ENCODE assay signal across 14 cellular contexts in the genomic region with DNA sequence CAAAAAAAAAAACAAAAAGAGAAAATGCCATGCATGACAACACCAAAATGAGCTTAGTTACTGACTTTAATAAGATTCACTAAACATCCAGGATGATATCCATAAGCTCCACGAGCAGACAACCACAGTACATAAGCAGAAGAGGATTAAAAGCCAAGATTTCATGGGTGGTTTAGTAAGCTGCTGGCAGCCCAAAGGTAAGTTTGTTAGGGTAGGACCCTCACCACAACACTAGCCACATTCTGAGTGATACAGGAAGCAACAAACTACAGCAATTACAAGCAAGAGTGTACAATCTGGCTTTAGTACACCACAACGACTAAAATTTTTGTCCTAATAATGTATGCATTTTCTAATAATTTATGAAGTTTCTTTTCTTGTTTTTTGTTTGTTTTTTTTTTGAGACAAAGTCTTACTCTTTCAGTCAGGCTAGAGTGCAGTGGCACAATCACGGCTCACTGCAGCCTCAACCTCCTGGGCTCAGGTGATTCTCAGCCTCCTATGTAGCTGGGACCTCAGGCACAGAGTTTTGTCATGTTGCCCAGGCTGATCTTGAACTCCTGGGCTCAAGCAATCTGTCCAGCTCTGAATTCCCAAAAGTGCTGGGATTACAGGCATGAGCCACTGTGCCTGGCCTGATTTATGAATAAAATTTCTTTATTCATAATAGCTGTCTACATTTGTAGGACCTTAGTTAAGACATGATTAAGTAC.
DNase-seq lines count a peak whose midpoint lies in the region; ATAC-seq lines count a peak whose summit lies in the region.
"Had no signal": no experiment of that assay in that cellular context is flagged by ENCODE, and none has a peak within 500 bp of the region (broad histone marks: within the 10 kb centered on the region; RNA-seq: fewer than 3 reads in every experiment).

No MANE protein-coding gene starts in this region.

- DNase-seq in activated CD8-positive, alpha-beta memory T cell treated with anti-CD3 and anti-CD28 coated beads, Interleukin-2, amount 10 ng/mL, durations not matched to agents 7 days and 5 days: peak; percentile 68
- no peak for DNase-seq in activated CD8-positive, alpha-beta memory T cell treated with anti-CD3 and anti-CD28 coated beads, Interleukin-2, amount 50 U/mL, for 48 hours
- DNase-seq in MV-4-11 (lab: John Stamatoyannopoulos, UW): peak; percentile 16
- no peak for DNase-seq in activated naive CD8-positive, alpha-beta T cell treated with anti-CD3 and anti-CD28 coated beads, Interleukin-2, amount 50 U/mL, for 24 hours
- DNase-seq in stimulated activated naive CD8-positive, alpha-beta T cell treated with anti-CD3 and anti-CD28 coated beads, Interleukin-15, Interleukin-2, amounts not matched to agents 100 U/mL and 50 U/mL, for 24 hours: no peak
- no peak for DNase-seq in H4 (ENCODE audit: low spot score)
- no peak for DNase-seq in GDM1 (lab: John Stamatoyannopoulos, UW)
- DNase-seq in hepatic stellate cell (ENCODE audit: low spot score): no peak
- DNase-seq: DMS79 treated with DMSO at 0.1 percent for 48 hours, GOT3, KG1, NCI-H1092 treated with DMSO at 0.1 percent for 48 hours, NCI-H1694 treated with DMSO at 0.1 percent for 48 hours, SHP77 treated with DMSO at 0.1 percent for 48 hours had no signal

- CTCF ChIA-PET in activated CD8-positive, alpha-beta memory T cell treated with anti-CD3 and anti-CD28 coated beads, Interleukin-2, amount 10 ng/mL, durations not matched to agents 7 days and 5 days (lab: Charles Lee): interaction anchor here (1.0 to 1.6 kb wide), 3 partner anchors 15 to 149 kb away, joined by 3 to 4 read pairs (median 3); no protein-coding TSS in a partner anchor

- no peaks in the 10 kb centered on the region for H3K9me3 Mint-ChIP-seq in activated CD8-positive, alpha-beta memory T cell treated with anti-CD3 and anti-CD28 coated beads, Interleukin-2, amount 10 ng/mL, durations not matched to agents 7 days and 5 days (ENCODE audit: low read depth)
- H3K9me3 Mint-ChIP-seq in activated naive CD8-positive, alpha-beta T cell treated with anti-CD3 and anti-CD28 coated beads, Interleukin-2, amount 50 U/mL, for 24 hours: no peaks in the 10 kb centered on the region

- peak; percentile 65 for ATAC-seq in activated CD8-positive, alpha-beta memory T cell treated with anti-CD3 and anti-CD28 coated beads, Interleukin-2, amount 10 ng/mL, durations not matched to agents 7 days and 5 days
- ATAC-seq in activated naive CD8-positive, alpha-beta T cell treated with anti-CD3 and anti-CD28 coated beads, Interleukin-2, amount 50 U/mL, for 24 hours: peak; percentile 34
- ATAC-seq in stimulated activated naive CD8-positive, alpha-beta T cell treated with anti-CD3 and anti-CD28 coated beads, Interleukin-15, Interleukin-2, amounts not matched to agents 100 U/mL and 50 U/mL, for 24 hours: peak; percentile 55

- H3K4me3 Mint-ChIP-seq in activated CD8-positive, alpha-beta memory T cell treated with anti-CD3 and anti-CD28 coated beads, Interleukin-2, amount 10 ng/mL, durations not matched to agents 7 days and 5 days: no peak overlapping the region
- no peak overlapping the region for H3K4me3 Mint-ChIP-seq in activated naive CD8-positive, alpha-beta T cell treated with anti-CD3 and anti-CD28 coated beads, Interleukin-2, amount 50 U/mL, for 24 hours

- peak overlapping the region; percentile 53 for H3K27ac Mint-ChIP-seq in activated CD8-positive, alpha-beta memory T cell treated with anti-CD3 and anti-CD28 coated beads, Interleukin-2, amount 10 ng/mL, durations not matched to agents 7 days and 5 days
- H3K27ac Mint-ChIP-seq in activated naive CD8-positive, alpha-beta T cell treated with anti-CD3 and anti-CD28 coated beads, Interleukin-2, amount 50 U/mL, for 24 hours: no peak overlapping the region

- H3K36me3 Mint-ChIP-seq in activated CD8-positive, alpha-beta memory T cell treated with anti-CD3 and anti-CD28 coated beads, Interleukin-2, amount 10 ng/mL, durations not matched to agents 7 days and 5 days: no peaks in the 10 kb centered on the region
- H3K36me3 Mint-ChIP-seq in activated naive CD8-positive, alpha-beta T cell treated with anti-CD3 and anti-CD28 coated beads, Interleukin-2, amount 50 U/mL, for 24 hours (ENCODE audit: low read depth): no peaks in the 10 kb centered on the region

- H3K4me1 Mint-ChIP-seq in activated CD8-positive, alpha-beta memory T cell treated with anti-CD3 and anti-CD28 coated beads, Interleukin-2, amount 10 ng/mL, durations not matched to agents 7 days and 5 days: peaks cover 53% of the 10 kb centered on the region
- H3K4me1 Mint-ChIP-seq in activated naive CD8-positive, alpha-beta T cell treated with anti-CD3 and anti-CD28 coated beads, Interleukin-2, amount 50 U/mL, for 24 hours: peaks cover 67% of the 10 kb centered on the region

- no peaks in the 10 kb centered on the region for H3K27me3 Mint-ChIP-seq in activated CD8-positive, alpha-beta memory T cell treated with anti-CD3 and anti-CD28 coated beads, Interleukin-2, amount 10 ng/mL, durations not matched to agents 7 days and 5 days
- no peaks in the 10 kb centered on the region for H3K27me3 Mint-ChIP-seq in activated naive CD8-positive, alpha-beta T cell treated with anti-CD3 and anti-CD28 coated beads, Interleukin-2, amount 50 U/mL, for 24 hours

Comparison
In these comparisons a context has a peak if more than half of its experiments do, and no peak if none do; other contexts are left out.
1. DNase-seq: peak in activated CD8-positive, alpha-beta memory T cell treated with anti-CD3 and anti-CD28 coated beads, Interleukin-2, amount 10 ng/mL, durations not matched to agents 7 days and 5 days (single experiment) and MV-4-11 (single experiment); none in activated CD8-positive, alpha-beta memory T cell treated with anti-CD3 and anti-CD28 coated beads, Interleukin-2, amount 50 U/mL, for 48 hours (single experiment), activated naive CD8-positive, alpha-beta T cell treated with anti-CD3 and anti-CD28 coated beads, Interleukin-2, amount 50 U/mL, for 24 hours (single experiment), stimulated activated naive CD8-positive, alpha-beta T cell treated with anti-CD3 and anti-CD28 coated beads, Interleukin-15, Interleukin-2, amounts not matched to agents 100 U/mL and 50 U/mL, for 24 hours (single experiment), H4 (single experiment), GDM1 (single experiment) and hepatic stellate cell (single experiment).
2. Peak in every context shown above with its lines, with median percentiles within 50 percentile points of each other: ATAC-seq.